In genomic region chr1:32871364-32872188, GRCh38 we compare ENCODE assay signal across 8 cellular contexts. TPM values are rescaled to one million over a fixed set of nuclear protein-coding genes. Genes with fewer than 3 reads are reported as not detected.
DNase-seq lines count a peak whose midpoint lies in the region; ATAC-seq and TF ChIP-seq lines count a peak whose summit lies in the region.

No MANE protein-coding gene starts in this region.

- no peak for TF ChIP-seq CTCF in thyroid gland (IDR thresholded peaks at IDR 0.05)

- H3K4me3 ChIP-seq in mesodermal cell (ENCODE audit: extremely low read depth, insufficient read depth, low read length, poor library complexity, severe bottlenecking) (peak overlapping the region; percentile 35), thyroid gland (replicated peaks in 1 of 3) (peak overlapping the region in 1 of 3 donors; percentile 31)

- intact Hi-C loops in thyroid gland (cut with DNase I) = loop anchor here (5.0 to 10.0 kb wide), 3 partner anchors 159 to 467 kb away; no protein-coding TSS in a partner anchor

- no peaks in the 10 kb centered on the region for H3K36me3 Mint-ChIP-seq in stimulated activated naive CD8-positive, alpha-beta T cell treated with anti-CD3 and anti-CD28 coated beads, Interleukin-15, Interleukin-2, amounts not matched to agents 100 ng/mL and 50 ng/mL, for 24 hours (ENCODE audit: low read depth)

- peaks cover 44% of the 10 kb centered on the region for H3K27me3 Mint-ChIP-seq in stimulated activated naive CD8-positive, alpha-beta T cell treated with anti-CD3 and anti-CD28 coated beads, Interleukin-15, Interleukin-2, amounts not matched to agents 100 ng/mL and 50 ng/mL, for 24 hours

- H3K4me1 Mint-ChIP-seq in stimulated activated naive CD8-positive, alpha-beta T cell treated with anti-CD3 and anti-CD28 coated beads, Interleukin-15, Interleukin-2, amounts not matched to agents 100 ng/mL and 50 ng/mL, for 24 hours (ENCODE audit: low read depth) = peaks cover 12% of the 10 kb centered on the region

- ATAC-seq in stimulated activated naive CD8-positive, alpha-beta T cell treated with anti-CD3 and anti-CD28 coated beads, Interleukin-15, Interleukin-2, amounts not matched to agents 100 U/mL and 50 U/mL, for 24 hours = no peak
- ATAC-seq in GM19455 (IDR thresholded peaks at IDR 0.05; ENCODE audit: unreplicated experiment) (no peak), HG03432 (IDR thresholded peaks at IDR 0.05; ENCODE audit: unreplicated experiment) (no peak)

- H3K9me3 ChIP-seq in mesodermal cell (ENCODE audit: control insufficient read depth, low read length) (no peaks in the 10 kb centered on the region), thyroid gland (no peaks in the 10 kb centered on the region)

- H3K27ac ChIP-seq in caudate nucleus (ENCODE audit: low read depth, low read length) (peak overlapping the region; percentile 87), mesodermal cell (ENCODE audit: low read depth, low read length, severe bottlenecking) (no peak overlapping the region), thyroid gland (no peak overlapping the region)

- H3K27ac Mint-ChIP-seq in stimulated activated naive CD8-positive, alpha-beta T cell treated with anti-CD3 and anti-CD28 coated beads, Interleukin-15, Interleukin-2, amounts not matched to agents 100 ng/mL and 50 ng/mL, for 24 hours = no peak overlapping the region

- H3K4me1 ChIP-seq in mesodermal cell (ENCODE audit: control insufficient read depth, insufficient read depth, low read length, poor library complexity, severe bottlenecking) = peaks cover 14% of the 10 kb centered on the region
- H3K4me1 ChIP-seq in thyroid gland = peaks cover 0 to 26% of the 10 kb centered on the region in 2 donors

- H3K27me3 ChIP-seq in thyroid gland = no peaks in the 10 kb centered on the region

- H3K9me3 Mint-ChIP-seq in stimulated activated naive CD8-positive, alpha-beta T cell treated with anti-CD3 and anti-CD28 coated beads, Interleukin-15, Interleukin-2, amounts not matched to agents 100 ng/mL and 50 ng/mL, for 24 hours = no peaks in the 10 kb centered on the region

- DNase-seq in stimulated activated naive CD8-positive, alpha-beta T cell treated with anti-CD3 and anti-CD28 coated beads, Interleukin-15, Interleukin-2, amounts not matched to agents 100 U/mL and 50 U/mL, for 24 hours = no peak
- DNase-seq in caudate nucleus (lab: John Stamatoyannopoulos, UW) (peak in 1 of 61 donors; percentile 24), NCI-H1048 (lab: John Stamatoyannopoulos, UW) (no peak), thyroid gland (no peak)

- H3K4me3 Mint-ChIP-seq in stimulated activated naive CD8-positive, alpha-beta T cell treated with anti-CD3 and anti-CD28 coated beads, Interleukin-15, Interleukin-2, amounts not matched to agents 100 ng/mL and 50 ng/mL, for 24 hours = peak overlapping the region; percentile 38

- H3K36me3 ChIP-seq in mesodermal cell (ENCODE audit: control insufficient read depth, insufficient read depth, low read length) (peaks cover 2% of the 10 kb centered on the region), thyroid gland (no peaks in the 10 kb centered on the region)

- WGBS in mesodermal cell (ENCODE audit: insufficient coverage in 2 of 2), 2 experiments = 26 to 30% methylated on average over 8 of the region's 13 CpGs
- WGBS in thyroid gland, 2 donors = 50 to 57% methylated on average over 9 to 13 of the region's 13 CpGs

- TF ChIP-seq POLR2A in thyroid gland (IDR thresholded peaks at IDR 0.05) = no peak

RNA-seq across cellular contexts. Expression of gene FNDC5, which starts 0.9 kb away (rescaled TPM):
- polyA plus RNA-seq in mesodermal cell (2013, experiment 1 of 2) = 6.2 TPM
- 8.2 TPM for polyA plus RNA-seq in mesodermal cell (2013, experiment 2 of 2)
- 1 to 10 TPM in 3 of 4 donors, under 1 TPM in 1; 0.27 to 4.0 (median 1.5) TPM for total RNA-seq in thyroid gland

RNA-seq across cellular contexts. Expression of gene HPCA, which starts 14.7 kb away (rescaled TPM):
- 0.59 TPM for polyA plus RNA-seq in mesodermal cell (2013, experiment 1 of 2)
- 0.91 TPM for polyA plus RNA-seq in mesodermal cell (2013, experiment 2 of 2)
- total RNA-seq in thyroid gland = not detected

RNA-seq across cellular contexts. Expression of gene TMEM54, which starts 29.6 kb away (rescaled TPM):
- 35.4 TPM for polyA plus RNA-seq in mesodermal cell (2013, experiment 1 of 2)
- polyA plus RNA-seq in mesodermal cell (2013, experiment 2 of 2) = 29.4 TPM
- total RNA-seq in thyroid gland = 100 to 1,000 TPM in 2 of 4 donors, 10 to 100 TPM in 2; 32.6 to 158 (median 101) TPM

RNA-seq across cellular contexts. Expression of gene S100PBP, which starts 54.1 kb away (rescaled TPM):
- 28.8 TPM for polyA plus RNA-seq in mesodermal cell (2013, experiment 1 of 2)
- 29.6 TPM for polyA plus RNA-seq in mesodermal cell (2013, experiment 2 of 2)
- 10 to 100 TPM; 27.3 to 41.9 (median 34.7) TPM for total RNA-seq in thyroid gland

RNA-seq across cellular contexts. Expression of gene YARS1, which starts 54.4 kb away (rescaled TPM):
- polyA plus RNA-seq in mesodermal cell (2013, experiment 1 of 2) = 126 TPM
- polyA plus RNA-seq in mesodermal cell (2013, experiment 2 of 2) = 139 TPM
- total RNA-seq in thyroid gland = 10 to 100 TPM; 42.8 to 76.0 (median 50.3) TPM
